Comparison of ENCODE assay signal across 18 cellular contexts in genomic region chr3:81382470-81382869, GRCh38.
"Had no signal": no experiment of that assay in that cellular context is flagged by ENCODE, and none has a peak within 500 bp of the region (broad histone marks: within the 10 kb centered on the region; RNA-seq: fewer than 3 reads in every experiment).

No MANE protein-coding gene starts in this region.

- DNase-seq: dermis blood vessel endothelial cell; dorsolateral prefrontal cortex; effector CD4-positive, alpha-beta T cell; effector memory CD4-positive, alpha-beta T cell; foreskin keratinocyte; heart left ventricle; hypothalamus; immature natural killer cell; left cardiac atrium; left ventricle myocardium inferior; lower lobe of right lung; mesenchymal stem cell; mucosa of descending colon; naive B cell had no signal

- H3K27ac ChIP-seq: coronary artery, dorsolateral prefrontal cortex, esophagus muscularis mucosa, foreskin keratinocyte, gastroesophageal sphincter, heart left ventricle, hepatocyte, left ventricle myocardium inferior, lower lobe of right lung had no signal

- ATAC-seq: foreskin keratinocyte, gastroesophageal sphincter, heart left ventricle, left cardiac atrium, lower lobe of right lung, mucosa of descending colon had no signal

- H3K4me3 ChIP-seq: coronary artery, dorsolateral prefrontal cortex, esophagus muscularis mucosa, gastroesophageal sphincter, heart left ventricle, hepatocyte, left ventricle myocardium inferior, lower lobe of right lung, mucosa of descending colon had no signal

- H3K27me3 ChIP-seq: dorsolateral prefrontal cortex, esophagus muscularis mucosa, foreskin keratinocyte, gastroesophageal sphincter, heart left ventricle, hepatocyte had no signal

- H3K36me3 ChIP-seq: esophagus muscularis mucosa, gastroesophageal sphincter, heart left ventricle, left ventricle myocardium inferior, lower lobe of right lung had no signal

- H3K9me3 ChIP-seq: esophagus muscularis mucosa, gastroesophageal sphincter, lower lobe of right lung, mucosa of descending colon had no signal

- H3K4me1 ChIP-seq: esophagus muscularis mucosa, foreskin keratinocyte, gastroesophageal sphincter, heart left ventricle, left ventricle myocardium inferior, lower lobe of right lung had no signal
